ENCODE assay signal across 8 cellular contexts in the genomic region with DNA sequence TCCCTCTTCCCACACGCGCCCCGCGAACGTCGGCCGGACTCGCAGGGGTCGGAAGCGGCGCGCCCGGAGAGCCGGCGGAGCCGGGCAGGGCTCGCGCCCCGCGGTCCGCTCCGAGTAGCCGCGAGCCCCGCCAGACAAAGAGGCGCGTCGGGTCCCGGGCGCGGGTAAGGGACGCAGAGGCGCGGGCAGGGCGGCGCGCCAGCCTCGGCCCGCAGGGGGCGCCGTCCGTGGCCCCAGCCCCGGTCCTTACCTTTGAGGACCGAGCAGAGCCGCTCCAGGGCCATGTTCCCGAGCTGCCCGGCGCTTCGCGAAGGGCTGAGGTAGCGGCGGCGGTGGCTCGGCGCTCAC. TPM values are rescaled to one million over a fixed set of nuclear protein-coding genes. Genes with fewer than 3 reads are reported as not detected.
DNase-seq lines count a peak whose midpoint lies in the region; ATAC-seq and TF ChIP-seq lines count a peak whose summit lies in the region.

No MANE protein-coding gene starts in this region.

- H3K4me3 ChIP-seq in BJ (ENCODE audit: low read depth, low read length) (peak overlapping the region; percentile 55), dorsolateral prefrontal cortex (peak overlapping the region; percentile 29 to 79 (median 66))

- CTCF ChIA-PET in BJ (lab: Yijun Ruan, JAX) = interaction anchor here (0.5 to 6.1 kb wide), 22 partner anchors 11 to 1233 kb away, joined by 3 to 69 read pairs (median 4); partner anchors contain the start of genes ABCC12, ITFG1 and PHKB

- DNase-seq in BJ (ENCODE audit: low read depth) (no peak), NCI-H510A treated with DMSO at 0.1 percent for 48 hours (lab: John Stamatoyannopoulos, UW) (peak; percentile 46), dorsolateral prefrontal cortex (peak in 4 of 10 donors; percentile 11 to 64 (median 23)), lung microvascular endothelial cell (ENCODE audit: low read depth in 2 of 2) (peak; percentile 79 to 85)
- peak; percentile 77 for DNase-seq in activated CD4-positive, alpha-beta T cell treated with anti-CD3 and anti-CD28 coated beads for 48 hours
- peak; percentile 13 for DNase-seq in stimulated activated CD8-positive, alpha-beta memory T cell treated with anti-CD3 and anti-CD28 coated beads, Interleukin-15, amount 100 ng/mL, for 1 hour (ENCODE audit: low read depth)

- intact Hi-C loops in dorsolateral prefrontal cortex (cut with DNase I) = loop anchor here (2.0 to 10.0 kb wide), 6 partner anchors 107 to 1481 kb away; partner anchors contain the start of genes ITFG1 (in 1 of the 2) and PHKB (in 1 of the 2)

- TF ChIP-seq CTCF in BJ (IDR thresholded peaks at IDR 0.05; ENCODE audit: insufficient read depth, low read depth, low read length) = peak; percentile 32
- peak in 55 of 56 donors; percentile 16 to 73 (median 52) for TF ChIP-seq CTCF in dorsolateral prefrontal cortex (IDR thresholded peaks at IDR 0.05 in 54 of 56, conservative IDR thresholded peaks at IDR 0.05 in 2 of 56; ENCODE audit: low read depth in 1 of 56, partially characterized antibody in 56 of 56)

- POLR2A ChIA-PET in BJ (lab: Charles Lee) = no interaction called here

- H3K36me3 ChIP-seq in BJ (ENCODE audit: control insufficient read depth, insufficient read depth, low read length) = no peaks in the 10 kb centered on the region

- H3K27ac ChIP-seq in dorsolateral prefrontal cortex = peak overlapping the region in 48 of 59 donors; percentile 4 to 88 (median 64)

- H3K27me3 ChIP-seq in BJ (ENCODE audit: control insufficient read depth, insufficient read depth, low read length) (no peaks in the 10 kb centered on the region), dorsolateral prefrontal cortex (no peaks in the 10 kb centered on the region)

- ATAC-seq in GM19035 (IDR thresholded peaks at IDR 0.05; ENCODE audit: unreplicated experiment) (peak; percentile 67), HG03159 (IDR thresholded peaks at IDR 0.05; ENCODE audit: unreplicated experiment) (peak; percentile 63)

RNA-seq across cellular contexts. Expression of gene NETO2, which starts 0.4 kb away (rescaled TPM):
- 14.4 and 23.1 TPM in 2 replicates for polyA plus RNA-seq in BJ (2011; rRNA removed)
- polyA minus RNA-seq in BJ (2011; rRNA and poly(A)+ RNA removed) = 5.5 and 12.3 TPM in 2 replicates
- total RNA-seq in dorsolateral prefrontal cortex (10 to 100 TPM in 118 of 120 experiments, 1 to 10 TPM in 2; 6.1 to 34.3 (median 19.7) TPM), lung microvascular endothelial cell (10.5 and 14.8 TPM in 2 replicates)
